ENCODE assay signal across 14 cellular contexts in the genomic region with DNA sequence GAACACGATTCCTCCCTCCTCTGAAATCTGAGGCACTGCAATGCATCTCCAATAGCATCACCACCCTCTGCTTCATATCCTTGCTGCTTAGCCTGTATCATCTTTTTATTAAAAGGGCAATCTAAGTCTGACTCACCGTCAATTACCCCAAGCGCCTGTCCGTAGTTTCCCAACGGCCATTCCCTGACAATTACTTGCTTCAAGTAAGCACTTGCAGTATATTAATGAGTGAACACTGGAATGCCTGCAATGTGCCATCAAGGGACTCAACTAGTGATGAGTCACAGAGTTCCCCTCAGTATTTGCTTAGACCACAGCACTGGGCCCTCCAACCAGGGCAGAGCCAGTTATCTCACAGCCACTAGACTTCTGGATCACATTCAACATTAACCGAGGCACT. TPM values are rescaled to one million over a fixed set of nuclear protein-coding genes. Genes with fewer than 3 reads are reported as not detected.
A peak's percentile ranks its signal among the peaks of the same experiment; 100 is the strongest.
DNase-seq lines count a peak whose midpoint lies in the region; ATAC-seq and FAIRE-seq lines count a peak whose summit lies in the region.
"Had no signal": no experiment of that assay in that cellular context is flagged by ENCODE, and none has a peak within 500 bp of the region (broad histone marks: within the 10 kb centered on the region; RNA-seq: fewer than 3 reads in every experiment).

No MANE protein-coding gene starts in this region.

- no peaks in the 10 kb centered on the region for H3K36me3 ChIP-seq in CD4-positive, alpha-beta memory T cell (ENCODE audit: insufficient read depth, low read length)
- H3K36me3 ChIP-seq: ovary had no signal

- ATAC-seq in activated naive CD8-positive, alpha-beta T cell treated with anti-CD3 and anti-CD28 coated beads, Interleukin-2, amount 50 U/mL, for 24 hours, result no peak
- ATAC-seq in HG02588 (IDR thresholded peaks at IDR 0.05; ENCODE audit: unreplicated experiment) (no peak), HG02885 (IDR thresholded peaks at IDR 0.05; ENCODE audit: poor library complexity, unreplicated experiment) (no peak)
- ATAC-seq: activated CD8-positive, alpha-beta T cell treated with anti-CD3 and anti-CD28 coated beads, Interleukin-2, amount 10 ng/mL, durations not matched to agents 7 days and 5 days; body of pancreas had no signal

- H3K27me3 Mint-ChIP-seq in activated naive CD8-positive, alpha-beta T cell treated with anti-CD3 and anti-CD28 coated beads, Interleukin-2, amount 50 U/mL, for 24 hours, result peaks cover 8% of the 10 kb centered on the region
- H3K27me3 Mint-ChIP-seq in CD4-positive, alpha-beta memory T cell, result peaks cover under 1 to 4% of the 10 kb centered on the region in 2 donors

- no peaks in the 10 kb centered on the region for H3K27me3 ChIP-seq in CD4-positive, alpha-beta memory T cell (ENCODE audit: insufficient read depth, low read length)
- H3K27me3 ChIP-seq: body of pancreas, ovary had no signal

- no peak overlapping the region for H3K27ac ChIP-seq in CD4-positive, alpha-beta memory T cell (ENCODE audit: low read depth, low read length)
- H3K27ac ChIP-seq: body of pancreas, ovary, SK-N-MC had no signal

- intact Hi-C loops in CD4-positive, alpha-beta memory T cell (cut with micrococcal nuclease), result no loop called here

- DNase-seq in GM03348 (ENCODE audit: low spot score), result peak; percentile 83
- peak; percentile 99 for DNase-seq in RCC 7860 (ENCODE audit: low spot score)
- DNase-seq in fibroblast of peridontal ligament (ENCODE audit: extremely low read depth), result peak; percentile 85
- peak; percentile 100 for DNase-seq in renal cortical epithelial cell (ENCODE audit: low read depth)
- no peak for DNase-seq in activated naive CD8-positive, alpha-beta T cell treated with anti-CD3 and anti-CD28 coated beads, Interleukin-2, amount 50 U/mL, for 24 hours
- DNase-seq in CD4-positive, alpha-beta memory T cell, result no peak
- DNase-seq: activated CD8-positive, alpha-beta T cell treated with anti-CD3 and anti-CD28 coated beads, Interleukin-2, amount 10 ng/mL, durations not matched to agents 7 days and 5 days; hypothalamus; NCI-H1436; ovary had no signal

- no peaks in the 10 kb centered on the region for H3K4me1 ChIP-seq in CD4-positive, alpha-beta memory T cell (ENCODE audit: insufficient read depth, low read length)
- H3K4me1 ChIP-seq: body of pancreas had no signal

- CTCF ChIA-PET in CD4-positive, alpha-beta memory T cell (lab: Charles Lee; ENCODE audit: partially characterized antibody), result interaction anchor here (1.9 kb wide), 1 partner anchor 17 kb away, joined by 8 read pairs; no protein-coding TSS in a partner anchor

- no peak overlapping the region for H3K4me3 Mint-ChIP-seq in activated naive CD8-positive, alpha-beta T cell treated with anti-CD3 and anti-CD28 coated beads, Interleukin-2, amount 50 U/mL, for 24 hours
- H3K4me3 Mint-ChIP-seq in CD4-positive, alpha-beta memory T cell, result no peak overlapping the region
- H3K4me3 Mint-ChIP-seq: activated CD8-positive, alpha-beta T cell treated with anti-CD3 and anti-CD28 coated beads, Interleukin-2, amount 10 ng/mL, durations not matched to agents 7 days and 5 days had no signal

- H3K9me3 Mint-ChIP-seq in activated naive CD8-positive, alpha-beta T cell treated with anti-CD3 and anti-CD28 coated beads, Interleukin-2, amount 50 U/mL, for 24 hours, result no peaks in the 10 kb centered on the region
- no peaks in the 10 kb centered on the region for H3K9me3 Mint-ChIP-seq in CD4-positive, alpha-beta memory T cell

- no peak overlapping the region for H3K4me3 ChIP-seq in CD4-positive, alpha-beta memory T cell (ENCODE audit: low read length in 2 of 2)
- H3K4me3 ChIP-seq: body of pancreas, ovary, SK-N-MC had no signal

- H3K4me1 Mint-ChIP-seq in activated naive CD8-positive, alpha-beta T cell treated with anti-CD3 and anti-CD28 coated beads, Interleukin-2, amount 50 U/mL, for 24 hours, result no peaks in the 10 kb centered on the region
- no peaks in the 10 kb centered on the region for H3K4me1 Mint-ChIP-seq in CD4-positive, alpha-beta memory T cell

- FAIRE-seq in RCC 7860 (lab: Jason Lieb, UNC), result peak; percentile 99

- no peak overlapping the region for H3K27ac Mint-ChIP-seq in activated naive CD8-positive, alpha-beta T cell treated with anti-CD3 and anti-CD28 coated beads, Interleukin-2, amount 50 U/mL, for 24 hours
- no peak overlapping the region for H3K27ac Mint-ChIP-seq in CD4-positive, alpha-beta memory T cell
- H3K27ac Mint-ChIP-seq: activated CD8-positive, alpha-beta T cell treated with anti-CD3 and anti-CD28 coated beads, Interleukin-2, amount 10 ng/mL, durations not matched to agents 7 days and 5 days had no signal

- no peaks in the 10 kb centered on the region for H3K9me3 ChIP-seq in CD4-positive, alpha-beta memory T cell (ENCODE audit: control insufficient read depth in 1 of 2, low read length in 2 of 2)
- H3K9me3 ChIP-seq: body of pancreas, ovary had no signal

- POLR2A ChIA-PET in CD4-positive, alpha-beta memory T cell (lab: Charles Lee; ENCODE audit: partially characterized antibody), result no interaction called here

- no peaks in the 10 kb centered on the region for H3K36me3 Mint-ChIP-seq in activated naive CD8-positive, alpha-beta T cell treated with anti-CD3 and anti-CD28 coated beads, Interleukin-2, amount 50 U/mL, for 24 hours (ENCODE audit: low read depth)
- H3K36me3 Mint-ChIP-seq in CD4-positive, alpha-beta memory T cell, result no peaks in the 10 kb centered on the region

RNA-seq across cellular contexts. Expression of a gene that starts 19.5 kb away (rescaled TPM):
- 5.7 and 39.4 TPM in 2 replicates for total RNA-seq in renal cortical epithelial cell
- total RNA-seq in CD4-positive, alpha-beta memory T cell, result not detected
- polyA plus RNA-seq in CD4-positive, alpha-beta memory T cell, result not detected
- total RNA-seq: activated CD8-positive, alpha-beta T cell treated with anti-CD3 and anti-CD28 coated beads, Interleukin-2, amount 10 ng/mL, durations not matched to agents 7 days and 5 days had no signal

Comparison
In these comparisons a context has a peak if more than half of its experiments do, and no peak if none do; other contexts are left out.
1. DNase-seq: peak in GM03348 (single experiment), RCC 7860 (single experiment), fibroblast of peridontal ligament (single experiment) and renal cortical epithelial cell (single experiment); none in activated naive CD8-positive, alpha-beta T cell treated with anti-CD3 and anti-CD28 coated beads, Interleukin-2, amount 50 U/mL, for 24 hours (single experiment) and CD4-positive, alpha-beta memory T cell (0 of 5).